ENCODE assay signal across 8 cellular contexts in genomic region chr5:9544502-9545300, GRCh38. TPM values are rescaled to one million over a fixed set of nuclear protein-coding genes. Genes with fewer than 3 reads are reported as not detected.
DNase-seq lines count a peak whose midpoint lies in the region; ATAC-seq and TF ChIP-seq lines count a peak whose summit lies in the region.

No MANE protein-coding gene starts in this region.

- ATAC-seq in HG02610 (IDR thresholded peaks at IDR 0.05; ENCODE audit: unreplicated experiment), result peak; percentile 57

- H3K4me1 Mint-ChIP-seq in neural crest cell (peaks cover 38% of the 10 kb centered on the region), type B pancreatic cell (ENCODE audit: unreplicated experiment) (peaks cover 25% of the 10 kb centered on the region)

- peak overlapping the region; percentile 28 for H3K27ac Mint-ChIP-seq in neural crest cell (ENCODE audit: unreplicated experiment)
- H3K27ac Mint-ChIP-seq in type B pancreatic cell, result peak overlapping the region; percentile 72

- peak; percentile 93 for TF ChIP-seq CTCF in neural crest cell (conservative IDR thresholded peaks at IDR 0.05)
- TF ChIP-seq CTCF in type B pancreatic cell (conservative IDR thresholded peaks at IDR 0.05), result peak; percentile 94

- peak; percentile 44 for DNase-seq in NCI-H2227 (lab: John Stamatoyannopoulos, UW; ENCODE audit: unreplicated experiment)
- no peak for DNase-seq in NCI-H2227 treated with DMSO at 0.1 percent for 48 hours (lab: John Stamatoyannopoulos, UW)
- DNase-seq in NCI-H345 treated with DMSO at 0.1 percent for 48 hours (lab: John Stamatoyannopoulos, UW; ENCODE audit: unreplicated experiment), result peak; percentile 81
- peak; percentile 16 for DNase-seq in activated effector memory CD4-positive, alpha-beta T cell treated with Interleukin-2 at 50 U/mL for 16 hours
- peak; percentile 19 for DNase-seq in germinal center (ENCODE audit: low spot score)
- DNase-seq in neural crest cell (ENCODE audit: low read depth, low spot score), result peak; percentile 97
- DNase-seq in type B pancreatic cell (ENCODE audit: extremely low spot score, unreplicated experiment), result peak; percentile 93

- H3K9me3 Mint-ChIP-seq in neural crest cell (no peaks in the 10 kb centered on the region), type B pancreatic cell (no peaks in the 10 kb centered on the region)

- H3K36me3 Mint-ChIP-seq in neural crest cell (ENCODE audit: low read depth) (no peaks in the 10 kb centered on the region), type B pancreatic cell (peaks cover 18% of the 10 kb centered on the region)

- H3K4me3 Mint-ChIP-seq in neural crest cell (peak overlapping the region; percentile 91), type B pancreatic cell (peak overlapping the region; percentile 90)

- H3K27me3 Mint-ChIP-seq in neural crest cell (ENCODE audit: low read depth), result peaks cover 3% of the 10 kb centered on the region
- no peaks in the 10 kb centered on the region for H3K27me3 Mint-ChIP-seq in type B pancreatic cell

RNA-seq across cellular contexts. Expression of gene SEMA5A, which starts 1.2 kb away (rescaled TPM):
- total RNA-seq in neural crest cell (30.3 and 31.9 TPM in 2 replicates), type B pancreatic cell (ENCODE audit: low replicate concordance) (24.2 and 92.9 TPM in 2 replicates)
